In the genomic region with DNA sequence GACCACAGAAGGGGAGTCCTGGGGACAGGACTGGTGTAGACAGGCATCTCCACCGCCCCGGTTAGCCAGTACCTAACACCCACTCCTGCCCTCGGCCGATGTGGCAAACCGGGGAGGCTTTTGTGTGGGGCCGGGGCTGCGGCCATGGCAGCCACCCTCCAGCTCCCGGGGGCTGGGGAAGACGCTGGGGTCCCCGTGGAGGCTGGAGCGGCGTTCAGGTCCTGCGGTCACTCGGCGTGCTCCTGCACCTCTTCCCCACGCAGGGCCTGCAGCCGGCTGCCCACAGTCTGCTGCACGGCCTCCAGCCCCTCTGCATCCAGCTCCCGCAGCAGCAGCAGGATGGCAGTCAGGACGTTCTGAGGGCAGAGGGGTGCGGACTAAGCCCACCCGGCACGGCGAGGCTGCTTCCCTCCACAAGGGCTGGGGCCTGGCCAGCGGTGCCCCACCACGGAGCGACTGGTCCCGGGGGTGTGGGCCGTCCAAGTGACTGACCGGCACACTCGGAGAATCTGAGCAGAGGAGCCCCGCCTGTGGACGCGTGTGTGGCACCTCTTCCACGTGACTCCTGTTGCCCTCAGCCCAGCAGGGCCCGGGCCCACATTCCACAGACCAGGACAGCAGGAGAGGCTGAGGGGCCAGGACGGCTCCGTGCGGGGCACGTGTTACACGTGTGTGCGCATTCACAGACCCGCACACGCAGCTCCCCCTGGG, we compare ENCODE assay signal across 29 cellular contexts. TPM values are rescaled to one million over a fixed set of nuclear protein-coding genes. Genes with fewer than 3 reads are reported as not detected.
DNase-seq lines count a peak whose midpoint lies in the region; ATAC-seq, FAIRE-seq and TF ChIP-seq lines count a peak whose summit lies in the region.
"Had no signal": no experiment of that assay in that cellular context is flagged by ENCODE, and none has a peak within 500 bp of the region (broad histone marks: within the 10 kb centered on the region; RNA-seq: fewer than 3 reads in every experiment).

No MANE protein-coding gene starts in this region.

- peaks cover 28 to 44% of the 10 kb centered on the region in 2 donors for H3K36me3 Mint-ChIP-seq in stimulated activated naive B cell treated with anti-CD40 and anti-IgM and Interleukin-4, amounts not matched to agents 10 μg/mL and 1 μg/mL and 100 μg/mL, for 72 hours
- H3K36me3 Mint-ChIP-seq: natural killer cell had no signal

- no peaks in the 10 kb centered on the region for H3K27me3 Mint-ChIP-seq in stimulated activated naive B cell treated with anti-CD40 and anti-IgM and Interleukin-4, amounts not matched to agents 10 μg/mL and 1 μg/mL and 100 μg/mL, for 72 hours
- H3K27me3 Mint-ChIP-seq: activated CD4-positive, alpha-beta T cell treated with anti-CD3 and anti-CD28 coated beads, Interleukin-2, amount 10 ng/mL, durations not matched to agents 7 days and 5 days had no signal

- FAIRE-seq in GM12891 (lab: Jason Lieb, UNC) = no peak
- FAIRE-seq: islet of Langerhans had no signal

- H3K4me3 Mint-ChIP-seq in stimulated activated naive B cell treated with anti-CD40 and anti-IgM and Interleukin-4, amounts not matched to agents 10 μg/mL and 1 μg/mL and 100 μg/mL, for 72 hours = no peak overlapping the region
- H3K4me3 Mint-ChIP-seq: activated CD4-positive, alpha-beta T cell treated with anti-CD3 and anti-CD28 coated beads, Interleukin-2, amount 10 ng/mL, durations not matched to agents 7 days and 5 days; activated T-cell treated with anti-CD3 and anti-CD28 coated beads, Interleukin-2, amount 50 U/mL, for 72 hours; natural killer cell had no signal

- no peaks in the 10 kb centered on the region for H3K9me3 Mint-ChIP-seq in stimulated activated naive B cell treated with anti-CD40 and anti-IgM and Interleukin-4, amounts not matched to agents 10 μg/mL and 1 μg/mL and 100 μg/mL, for 72 hours
- H3K9me3 Mint-ChIP-seq: activated CD4-positive, alpha-beta T cell treated with anti-CD3 and anti-CD28 coated beads, Interleukin-2, amount 10 ng/mL, durations not matched to agents 7 days and 5 days; activated T-cell treated with anti-CD3 and anti-CD28 coated beads, Interleukin-2, amount 50 U/mL, for 72 hours; natural killer cell had no signal

- peaks cover 0 to 2% of the 10 kb centered on the region in 2 donors for H3K4me1 Mint-ChIP-seq in stimulated activated naive B cell treated with anti-CD40 and anti-IgM and Interleukin-4, amounts not matched to agents 10 μg/mL and 1 μg/mL and 100 μg/mL, for 72 hours
- H3K4me1 Mint-ChIP-seq: activated CD4-positive, alpha-beta T cell treated with anti-CD3 and anti-CD28 coated beads, Interleukin-2, amount 10 ng/mL, durations not matched to agents 7 days and 5 days had no signal

- H3K27ac Mint-ChIP-seq in stimulated activated naive B cell treated with anti-CD40 and anti-IgM and Interleukin-4, amounts not matched to agents 10 μg/mL and 1 μg/mL and 100 μg/mL, for 72 hours = peak overlapping the region; percentile 75
- H3K27ac Mint-ChIP-seq: activated T-cell treated with anti-CD3 and anti-CD28 coated beads, Interleukin-2, amount 50 U/mL, for 72 hours; natural killer cell had no signal

- in situ Hi-C loops in KBM-7 (cut with MboI; ENCODE audit: low pct_unique_long_range_greater_than_20kb, low sequenced_read_pairs) = loop anchor here (25.0 kb wide), 1 partner anchor 518 kb away; no protein-coding TSS in a partner anchor

- DNase-seq in GM12891 (ENCODE audit: insufficient read length, low spot score) (no peak), KBM-7 (peak; percentile 18), left colon (no peak), hippocampal formation (lab: John Stamatoyannopoulos, UW) (no peak)
- DNase-seq in stimulated activated naive B cell treated with anti-CD40 and anti-IgM and Interleukin-4, amounts not matched to agents 10 μg/mL and 1 μg/mL and 100 μg/mL, for 72 hours = no peak
- no peak for DNase-seq in activated CD4-positive, alpha-beta T cell treated with anti-CD3 and anti-CD28 coated beads for 4 hours
- DNase-seq: activated CD4-positive, alpha-beta T cell treated with anti-CD3 and anti-CD28 coated beads, Interleukin-2, amount 10 ng/mL, durations not matched to agents 7 days and 5 days; activated naive CD4-positive, alpha-beta T cell treated with Interleukin-2 at 50 U/mL for 16 hours; activated T-cell treated with anti-CD3 and anti-CD28 coated beads, Interleukin-2, amount 50 U/mL, for 72 hours; body of pancreas; C1 segment of cervical spinal cord; Calu3; cerebellar nuclear complex; DMS79 treated with DMSO at 0.1 percent for 48 hours; MM.1S; natural killer cell; NCI-H748 treated with DMSO at 0.1 percent for 48 hours; stimulated activated CD4-positive, alpha-beta T cell treated with anti-CD3 and anti-CD28 coated beads, Interleukin-4, amount 100 ng/mL, for 1 hour had no signal

- peak; percentile 16; the same call in 1 of the 2 replicates for TF ChIP-seq POLR2A in GM12891 (IDR thresholded peaks at IDR 0.05; ENCODE audit: low read depth, low read length)

- ATAC-seq in left colon = peak; percentile 3
- ATAC-seq in stimulated activated naive B cell treated with anti-CD40 and anti-IgM and Interleukin-4, amounts not matched to agents 10 μg/mL and 1 μg/mL and 100 μg/mL, for 72 hours (replicated peaks) = peak; percentile 8 to 17
- ATAC-seq in HG02763 (IDR thresholded peaks at IDR 0.05; ENCODE audit: unreplicated experiment) = no peak
- no peak for ATAC-seq in HG03442 (IDR thresholded peaks at IDR 0.05; ENCODE audit: unreplicated experiment)
- ATAC-seq: activated T-cell treated with anti-CD3 and anti-CD28 coated beads, Interleukin-2, amount 50 U/mL, for 72 hours; body of pancreas; natural killer cell had no signal

- intact Hi-C loops in left colon (cut with DNase I, micrococcal nuclease) = no loop called here

TF ChIP-seq in GM12891, 5 proteins besides CTCF, POLR2A, EP300 and RAD21:
- peak; percentile 14; the same call in 1 of the 2 replicates for TF ChIP-seq POLR2AphosphoS5 (IDR thresholded peaks at IDR 0.05; ENCODE audit: low read depth, low read length)
- TF ChIP-seq PAX5 (IDR thresholded peaks at IDR 0.05; ENCODE audit: insufficient read depth, low read length, severe bottlenecking) = no peak

RNA-seq across cellular contexts. Expression of a gene that starts 9.1 kb away (rescaled TPM):
- polyA plus RNA-seq in GM12891 (2012; ENCODE audit: low read depth, missing spikeins) = 21.5 TPM
- total RNA-seq in left colon = 10 to 100 TPM; 21.4 to 24.7 TPM

RNA-seq across cellular contexts. Expression of a gene that starts 23.3 kb away (rescaled TPM):
- 7.6 TPM for polyA plus RNA-seq in GM12891 (2012; ENCODE audit: low read depth, missing spikeins)
- total RNA-seq in left colon = 1 to 10 TPM; 3.3 to 5.4 TPM
- total RNA-seq: Calu3, HT-29 had no signal
- polyA plus RNA-seq: AG04450 had no signal

RNA-seq across cellular contexts. Expression of a gene that starts 30.3 kb away (rescaled TPM):
- polyA plus RNA-seq in GM12891 (2012; ENCODE audit: low read depth, missing spikeins) = 161 TPM
- 100 to 1,000 TPM; 239 to 245 TPM for total RNA-seq in left colon

RNA-seq across cellular contexts. Expression of a gene that starts 44.5 kb away (rescaled TPM):
- 0.10 TPM for polyA plus RNA-seq in GM12891 (2012; ENCODE audit: low read depth, missing spikeins)
- total RNA-seq in left colon = under 1 TPM; 0.18 to 0.20 TPM
- total RNA-seq: activated T-cell treated with anti-CD3 and anti-CD28 coated beads, Interleukin-2, amount 50 U/mL, for 72 hours; Calu3; dermis microvascular lymphatic vessel endothelial cell; H4; HT-29; natural killer cell; OCI-LY7; right atrium auricular region; suprapubic skin had no signal
- polyA plus RNA-seq: AG04450, liver had no signal

Comparison
In these comparisons a context has a peak if more than half of its experiments do, and no peak if none do; other contexts are left out.
1. ATAC-seq: peak in left colon (single experiment) and stimulated activated naive B cell treated with anti-CD40 and anti-IgM and Interleukin-4, amounts not matched to agents 10 μg/mL and 1 μg/mL and 100 μg/mL, for 72 hours (2 of 2); none in HG02763 (single experiment) and HG03442 (single experiment).